Comparison of ENCODE assay signal across 1 cellular context in the genomic region with DNA sequence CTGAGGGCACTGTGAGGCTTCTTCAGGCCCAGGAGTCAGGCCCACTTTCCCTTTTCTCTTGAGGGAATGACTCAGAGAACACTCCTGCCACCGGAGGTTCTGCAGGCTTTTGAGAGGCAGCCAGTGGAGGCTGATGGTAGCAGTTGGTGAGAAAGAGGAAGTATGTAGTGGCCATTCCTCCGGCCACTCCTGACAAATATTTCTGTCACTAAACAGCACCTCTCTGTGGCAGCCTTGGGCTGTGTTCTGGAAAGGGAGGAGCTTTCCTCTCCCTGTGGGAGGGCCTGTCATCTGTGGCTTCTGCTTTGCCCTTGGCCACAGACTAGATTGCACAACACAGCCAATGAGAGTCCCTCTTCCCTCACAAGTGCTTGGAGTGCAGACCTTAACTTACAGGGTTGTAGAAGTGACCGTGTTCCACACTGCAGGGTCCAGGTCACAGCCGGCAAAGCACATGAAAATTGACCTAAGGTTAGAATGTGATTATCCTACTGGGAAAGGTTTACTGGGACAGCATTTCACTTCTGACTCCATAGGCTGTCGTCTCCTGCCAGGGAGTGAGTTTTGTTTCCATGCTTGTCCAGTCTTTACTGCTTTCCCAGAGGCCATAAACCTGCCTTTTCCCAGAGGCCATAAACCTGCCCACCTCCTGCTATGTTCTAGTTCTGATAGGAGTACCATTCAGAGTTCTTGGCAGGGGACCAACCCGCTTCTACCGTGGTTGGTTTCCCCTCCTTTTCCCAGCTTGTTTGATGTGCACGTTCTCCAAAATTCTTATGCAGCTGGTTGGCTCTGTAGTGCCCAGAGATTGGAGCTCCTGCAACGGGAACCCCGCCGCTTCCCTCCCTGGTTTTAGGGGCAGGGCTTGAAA.
A peak's percentile ranks its signal among the peaks of the same experiment; 100 is the strongest.
TF ChIP-seq lines count a peak whose summit lies in the region.

No MANE protein-coding gene starts in this region.

TF ChIP-seq in HepG2, 621 proteins besides CTCF, POLR2A, EP300 and RAD21 (continued from another document and continues in another):
- TF ChIP-seq, protein P1, sequence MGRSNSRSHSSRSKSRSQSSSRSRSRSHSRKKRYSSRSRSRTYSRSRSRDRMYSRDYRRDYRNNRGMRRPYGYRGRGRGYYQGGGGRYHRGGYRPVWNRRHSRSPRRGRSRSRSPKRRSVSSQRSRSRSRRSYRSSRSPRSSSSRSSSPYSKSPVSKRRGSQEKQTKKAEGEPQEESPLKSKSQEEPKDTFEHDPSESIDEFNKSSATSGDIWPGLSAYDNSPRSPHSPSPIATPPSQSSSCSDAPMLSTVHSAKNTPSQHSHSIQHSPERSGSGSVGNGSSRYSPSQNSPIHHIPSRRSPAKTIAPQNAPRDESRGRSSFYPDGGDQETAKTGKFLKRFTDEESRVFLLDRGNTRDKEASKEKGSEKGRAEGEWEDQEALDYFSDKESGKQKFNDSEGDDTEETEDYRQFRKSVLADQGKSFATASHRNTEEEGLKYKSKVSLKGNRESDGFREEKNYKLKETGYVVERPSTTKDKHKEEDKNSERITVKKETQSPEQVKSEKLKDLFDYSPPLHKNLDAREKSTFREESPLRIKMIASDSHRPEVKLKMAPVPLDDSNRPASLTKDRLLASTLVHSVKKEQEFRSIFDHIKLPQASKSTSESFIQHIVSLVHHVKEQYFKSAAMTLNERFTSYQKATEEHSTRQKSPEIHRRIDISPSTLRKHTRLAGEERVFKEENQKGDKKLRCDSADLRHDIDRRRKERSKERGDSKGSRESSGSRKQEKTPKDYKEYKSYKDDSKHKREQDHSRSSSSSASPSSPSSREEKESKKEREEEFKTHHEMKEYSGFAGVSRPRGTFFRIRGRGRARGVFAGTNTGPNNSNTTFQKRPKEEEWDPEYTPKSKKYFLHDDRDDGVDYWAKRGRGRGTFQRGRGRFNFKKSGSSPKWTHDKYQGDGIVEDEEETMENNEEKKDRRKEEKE (IDR thresholded peaks at IDR 0.05), result no peak
- TF ChIP-seq ZNF501 (CRISPR knock-in tag; IDR thresholded peaks at IDR 0.05) (peak; percentile 83), SOX5 (CRISPR knock-in tag; IDR thresholded peaks at IDR 0.05; ENCODE audit: borderline replicate concordance) (peak; percentile 66), HMG20A (CRISPR knock-in tag; IDR thresholded peaks at IDR 0.05; ENCODE audit: borderline replicate concordance) (peak; percentile 65; the same call in 1 of the 2 replicates), MIER2 (CRISPR knock-in tag; IDR thresholded peaks at IDR 0.05) (0 out of 2 replicates have a peak, but pooled peaks have one; percentile 51), JDP2 (CRISPR knock-in tag; IDR thresholded peaks at IDR 0.05; ENCODE audit: borderline replicate concordance) (no peak), ZNF510 (CRISPR knock-in tag; IDR thresholded peaks at IDR 0.05; ENCODE audit: low read depth) (no peak), MTF1 (CRISPR knock-in tag; IDR thresholded peaks at IDR 0.05) (no peak), ZNF10 (CRISPR knock-in tag; IDR thresholded peaks at IDR 0.05; ENCODE audit: borderline replicate concordance, low read depth) (no peak), SMARCC2 (IDR thresholded peaks at IDR 0.05) (no peak), SRSF1 (optimal IDR thresholded peaks at IDR 0.05; ENCODE audit: low read depth, low read length) (no peak), RELA (CRISPR knock-in tag; IDR thresholded peaks at IDR 0.05) (no peak), TEAD2 (CRISPR knock-in tag; IDR thresholded peaks at IDR 0.05) (no peak), ZNF563 (CRISPR knock-in tag; IDR thresholded peaks at IDR 0.05) (no peak), ATAD3A (CRISPR knock-in tag; IDR thresholded peaks at IDR 0.05) (no peak), ZNF260 (CRISPR knock-in tag; IDR thresholded peaks at IDR 0.05; ENCODE audit: borderline replicate concordance, low read depth) (no peak), CREM (IDR thresholded peaks at IDR 0.05) (peak; percentile 15; the same call in 1 of the 2 replicates), CREM (CRISPR knock-in tag; IDR thresholded peaks at IDR 0.05) (no peak), ZNF205 (CRISPR knock-in tag; IDR thresholded peaks at IDR 0.05) (peak; percentile 94), MIER3 (CRISPR knock-in tag; IDR thresholded peaks at IDR 0.05; ENCODE audit: borderline replicate concordance) (peak; percentile 82; the same call in 1 of the 2 replicates), ZNF549 (CRISPR knock-in tag; IDR thresholded peaks at IDR 0.05) (no peak), PAF1 (CRISPR knock-in tag; IDR thresholded peaks at IDR 0.05) (no peak), HNF4G (IDR thresholded peaks at IDR 0.05; ENCODE audit: borderline replicate concordance, low read depth, low read length) (peak; percentile 26; the same call in 1 of the 2 replicates), HNF4G (CRISPR knock-in tag; IDR thresholded peaks at IDR 0.05; ENCODE audit: borderline replicate concordance, low read depth) (no peak), KDM5B (CRISPR knock-in tag; IDR thresholded peaks at IDR 0.05; ENCODE audit: borderline replicate concordance) (peak; percentile 32; the same call in 1 of the 2 replicates), TMF1 (CRISPR knock-in tag; IDR thresholded peaks at IDR 0.05; ENCODE audit: low read depth) (no peak), ZMYM4 (CRISPR knock-in tag; IDR thresholded peaks at IDR 0.05) (peak; percentile 79), ZNF879 (CRISPR knock-in tag; IDR thresholded peaks at IDR 0.05) (no peak), MAF1 (CRISPR knock-in tag; IDR thresholded peaks at IDR 0.05; ENCODE audit: borderline replicate concordance) (no peak), TRIM24 (CRISPR knock-in tag; IDR thresholded peaks at IDR 0.05) (no peak), KLF12 (CRISPR knock-in tag; IDR thresholded peaks at IDR 0.05; ENCODE audit: borderline replicate concordance) (no peak), ZNF432 (CRISPR knock-in tag; IDR thresholded peaks at IDR 0.05; ENCODE audit: borderline replicate concordance) (no peak), ZNF547 (CRISPR knock-in tag; IDR thresholded peaks at IDR 0.05) (no peak), EZH2 (conservative IDR thresholded peaks at IDR 0.05; ENCODE audit: low read depth, low read length) (no peak), HOXA3 (CRISPR knock-in tag; IDR thresholded peaks at IDR 0.05) (peak; percentile 90), PHF5A (CRISPR knock-in tag; IDR thresholded peaks at IDR 0.05; ENCODE audit: low read depth, unreplicated experiment) (no peak), XBP1 (CRISPR knock-in tag; IDR thresholded peaks at IDR 0.05) (no peak), KLF9 (CRISPR knock-in tag; IDR thresholded peaks at IDR 0.05; ENCODE audit: low read depth) (no peak), ZKSCAN8 (CRISPR knock-in tag; IDR thresholded peaks at IDR 0.05; ENCODE audit: borderline replicate concordance) (peak; percentile 68; the same call in 1 of the 2 replicates), ZNF430 (CRISPR knock-in tag; IDR thresholded peaks at IDR 0.05) (peak; percentile 65; the same call in 1 of the 2 replicates)
- TF ChIP-seq, protein P2, sequence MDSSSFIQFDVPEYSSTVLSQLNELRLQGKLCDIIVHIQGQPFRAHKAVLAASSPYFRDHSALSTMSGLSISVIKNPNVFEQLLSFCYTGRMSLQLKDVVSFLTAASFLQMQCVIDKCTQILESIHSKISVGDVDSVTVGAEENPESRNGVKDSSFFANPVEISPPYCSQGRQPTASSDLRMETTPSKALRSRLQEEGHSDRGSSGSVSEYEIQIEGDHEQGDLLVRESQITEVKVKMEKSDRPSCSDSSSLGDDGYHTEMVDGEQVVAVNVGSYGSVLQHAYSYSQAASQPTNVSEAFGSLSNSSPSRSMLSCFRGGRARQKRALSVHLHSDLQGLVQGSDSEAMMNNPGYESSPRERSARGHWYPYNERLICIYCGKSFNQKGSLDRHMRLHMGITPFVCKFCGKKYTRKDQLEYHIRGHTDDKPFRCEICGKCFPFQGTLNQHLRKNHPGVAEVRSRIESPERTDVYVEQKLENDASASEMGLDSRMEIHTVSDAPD (CRISPR knock-in tag; IDR thresholded peaks at IDR 0.05), result peak; percentile 53; the same call in 1 of the 2 replicates
- TF ChIP-seq, protein P3, sequence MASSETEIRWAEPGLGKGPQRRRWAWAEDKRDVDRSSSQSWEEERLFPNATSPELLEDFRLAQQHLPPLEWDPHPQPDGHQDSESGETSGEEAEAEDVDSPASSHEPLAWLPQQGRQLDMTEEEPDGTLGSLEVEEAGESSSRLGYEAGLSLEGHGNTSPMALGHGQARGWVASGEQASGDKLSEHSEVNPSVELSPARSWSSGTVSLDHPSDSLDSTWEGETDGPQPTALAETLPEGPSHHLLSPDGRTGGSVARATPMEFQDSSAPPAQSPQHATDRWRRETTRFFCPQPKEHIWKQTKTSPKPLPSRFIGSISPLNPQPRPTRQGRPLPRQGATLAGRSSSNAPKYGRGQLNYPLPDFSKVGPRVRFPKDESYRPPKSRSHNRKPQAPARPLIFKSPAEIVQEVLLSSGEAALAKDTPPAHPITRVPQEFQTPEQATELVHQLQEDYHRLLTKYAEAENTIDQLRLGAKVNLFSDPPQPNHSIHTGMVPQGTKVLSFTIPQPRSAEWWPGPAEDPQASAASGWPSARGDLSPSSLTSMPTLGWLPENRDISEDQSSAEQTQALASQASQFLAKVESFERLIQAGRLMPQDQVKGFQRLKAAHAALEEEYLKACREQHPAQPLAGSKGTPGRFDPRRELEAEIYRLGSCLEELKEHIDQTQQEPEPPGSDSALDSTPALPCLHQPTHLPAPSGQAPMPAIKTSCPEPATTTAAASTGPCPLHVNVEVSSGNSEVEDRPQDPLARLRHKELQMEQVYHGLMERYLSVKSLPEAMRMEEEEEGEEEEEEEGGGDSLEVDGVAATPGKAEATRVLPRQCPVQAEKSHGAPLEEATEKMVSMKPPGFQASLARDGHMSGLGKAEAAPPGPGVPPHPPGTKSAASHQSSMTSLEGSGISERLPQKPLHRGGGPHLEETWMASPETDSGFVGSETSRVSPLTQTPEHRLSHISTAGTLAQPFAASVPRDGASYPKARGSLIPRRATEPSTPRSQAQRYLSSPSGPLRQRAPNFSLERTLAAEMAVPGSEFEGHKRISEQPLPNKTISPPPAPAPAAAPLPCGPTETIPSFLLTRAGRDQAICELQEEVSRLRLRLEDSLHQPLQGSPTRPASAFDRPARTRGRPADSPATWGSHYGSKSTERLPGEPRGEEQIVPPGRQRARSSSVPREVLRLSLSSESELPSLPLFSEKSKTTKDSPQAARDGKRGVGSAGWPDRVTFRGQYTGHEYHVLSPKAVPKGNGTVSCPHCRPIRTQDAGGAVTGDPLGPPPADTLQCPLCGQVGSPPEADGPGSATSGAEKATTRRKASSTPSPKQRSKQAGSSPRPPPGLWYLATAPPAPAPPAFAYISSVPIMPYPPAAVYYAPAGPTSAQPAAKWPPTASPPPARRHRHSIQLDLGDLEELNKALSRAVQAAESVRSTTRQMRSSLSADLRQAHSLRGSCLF (CRISPR knock-in tag; IDR thresholded peaks at IDR 0.05; ENCODE audit: borderline replicate concordance), result no peak
- TF ChIP-seq, protein P4, sequence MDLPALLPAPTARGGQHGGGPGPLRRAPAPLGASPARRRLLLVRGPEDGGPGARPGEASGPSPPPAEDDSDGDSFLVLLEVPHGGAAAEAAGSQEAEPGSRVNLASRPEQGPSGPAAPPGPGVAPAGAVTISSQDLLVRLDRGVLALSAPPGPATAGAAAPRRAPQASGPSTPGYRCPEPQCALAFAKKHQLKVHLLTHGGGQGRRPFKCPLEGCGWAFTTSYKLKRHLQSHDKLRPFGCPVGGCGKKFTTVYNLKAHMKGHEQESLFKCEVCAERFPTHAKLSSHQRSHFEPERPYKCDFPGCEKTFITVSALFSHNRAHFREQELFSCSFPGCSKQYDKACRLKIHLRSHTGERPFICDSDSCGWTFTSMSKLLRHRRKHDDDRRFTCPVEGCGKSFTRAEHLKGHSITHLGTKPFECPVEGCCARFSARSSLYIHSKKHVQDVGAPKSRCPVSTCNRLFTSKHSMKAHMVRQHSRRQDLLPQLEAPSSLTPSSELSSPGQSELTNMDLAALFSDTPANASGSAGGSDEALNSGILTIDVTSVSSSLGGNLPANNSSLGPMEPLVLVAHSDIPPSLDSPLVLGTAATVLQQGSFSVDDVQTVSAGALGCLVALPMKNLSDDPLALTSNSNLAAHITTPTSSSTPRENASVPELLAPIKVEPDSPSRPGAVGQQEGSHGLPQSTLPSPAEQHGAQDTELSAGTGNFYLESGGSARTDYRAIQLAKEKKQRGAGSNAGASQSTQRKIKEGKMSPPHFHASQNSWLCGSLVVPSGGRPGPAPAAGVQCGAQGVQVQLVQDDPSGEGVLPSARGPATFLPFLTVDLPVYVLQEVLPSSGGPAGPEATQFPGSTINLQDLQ (CRISPR knock-in tag; IDR thresholded peaks at IDR 0.05), result no peak
- TF ChIP-seq, protein P5, sequence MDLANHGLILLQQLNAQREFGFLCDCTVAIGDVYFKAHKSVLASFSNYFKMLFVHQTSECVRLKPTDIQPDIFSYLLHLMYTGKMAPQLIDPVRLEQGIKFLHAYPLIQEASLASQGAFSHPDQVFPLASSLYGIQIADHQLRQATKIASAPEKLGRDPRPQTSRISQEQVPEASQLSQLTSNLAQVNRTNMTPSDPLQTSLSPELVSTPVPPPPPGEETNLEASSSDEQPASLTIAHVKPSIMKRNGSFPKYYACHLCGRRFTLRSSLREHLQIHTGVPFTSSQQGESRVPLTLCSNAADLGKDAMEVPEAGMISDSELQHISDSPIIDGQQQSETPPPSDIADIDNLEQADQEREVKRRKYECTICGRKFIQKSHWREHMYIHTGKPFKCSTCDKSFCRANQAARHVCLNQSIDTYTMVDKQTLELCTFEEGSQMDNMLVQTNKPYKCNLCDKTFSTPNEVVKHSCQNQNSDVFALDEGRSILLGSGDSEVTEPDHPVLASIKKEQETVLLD (CRISPR knock-in tag; IDR thresholded peaks at IDR 0.05; ENCODE audit: low read depth), result no peak
- TF ChIP-seq, protein P6, sequence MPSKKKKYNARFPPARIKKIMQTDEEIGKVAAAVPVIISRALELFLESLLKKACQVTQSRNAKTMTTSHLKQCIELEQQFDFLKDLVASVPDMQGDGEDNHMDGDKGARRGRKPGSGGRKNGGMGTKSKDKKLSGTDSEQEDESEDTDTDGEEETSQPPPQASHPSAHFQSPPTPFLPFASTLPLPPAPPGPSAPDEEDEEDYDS (CRISPR knock-in tag; IDR thresholded peaks at IDR 0.05), result peak; percentile 67
- TF ChIP-seq, protein P7, sequence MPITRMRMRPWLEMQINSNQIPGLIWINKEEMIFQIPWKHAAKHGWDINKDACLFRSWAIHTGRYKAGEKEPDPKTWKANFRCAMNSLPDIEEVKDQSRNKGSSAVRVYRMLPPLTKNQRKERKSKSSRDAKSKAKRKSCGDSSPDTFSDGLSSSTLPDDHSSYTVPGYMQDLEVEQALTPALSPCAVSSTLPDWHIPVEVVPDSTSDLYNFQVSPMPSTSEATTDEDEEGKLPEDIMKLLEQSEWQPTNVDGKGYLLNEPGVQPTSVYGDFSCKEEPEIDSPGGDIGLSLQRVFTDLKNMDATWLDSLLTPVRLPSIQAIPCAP (CRISPR knock-in tag; IDR thresholded peaks at IDR 0.05; ENCODE audit: low read depth), result no peak
